In genomic region chr2:157428500-157429175, GRCh38 we compare ENCODE assay signal across 21 cellular contexts. TPM values are rescaled to one million over a fixed set of nuclear protein-coding genes. Genes with fewer than 3 reads are reported as not detected.
DNase-seq lines count a peak whose midpoint lies in the region; ATAC-seq, FAIRE-seq and TF ChIP-seq lines count a peak whose summit lies in the region.
"Had no signal": no experiment of that assay in that cellular context is flagged by ENCODE, and none has a peak within 500 bp of the region (broad histone marks: within the 10 kb centered on the region; RNA-seq: fewer than 3 reads in every experiment).

No MANE protein-coding gene starts in this region.

- H3K4me1 Mint-ChIP-seq in activated naive CD4-positive, alpha-beta T cell treated with anti-CD3 and anti-CD28 coated beads, Interleukin-2, amount 10 ng/mL, durations not matched to agents 7 days and 5 days = peaks cover 87% of the 10 kb centered on the region
- peaks cover 61% of the 10 kb centered on the region for H3K4me1 Mint-ChIP-seq in activated B cell treated with CpG ODN at 0.5 μM for 24 hours
- peaks cover 58% of the 10 kb centered on the region for H3K4me1 Mint-ChIP-seq in central memory CD8-positive, alpha-beta T cell
- H3K4me1 Mint-ChIP-seq in stimulated activated naive B cell treated with anti-CD40 and anti-IgM and Interleukin-4, amounts not matched to agents 10 μg/mL and 1 μg/mL and 100 μg/mL, for 72 hours = peaks cover 26 to 62% of the 10 kb centered on the region in 2 donors

- H3K4me3 ChIP-seq in small intestine (ENCODE audit: low read depth in 1 of 2, low read length in 2 of 2) = no peak overlapping the region
- H3K4me3 ChIP-seq: HAP-1 had no signal

- H3K9me3 ChIP-seq in small intestine (ENCODE audit: control insufficient read depth, low read depth) = no peaks in the 10 kb centered on the region
- H3K9me3 ChIP-seq: HAP-1 had no signal

- 87 to 95% (median 89%) methylated on average over 2 of the region's 2 CpGs for WGBS in small intestine, 3 donors

- DNase-seq in activated naive CD4-positive, alpha-beta T cell treated with anti-CD3 and anti-CD28 coated beads, Interleukin-2, amount 10 ng/mL, durations not matched to agents 7 days and 5 days = no peak
- no peak for DNase-seq in activated naive CD4-positive, alpha-beta T cell treated with anti-CD3 and anti-CD28 coated beads, Interleukin-2, amount 50 U/mL, for 16 hours
- no peak for DNase-seq in activated B cell treated with CpG ODN at 0.5 μM for 24 hours
- DNase-seq in central memory CD8-positive, alpha-beta T cell (ENCODE audit: low spot score in 2 of 2) = no peak
- no peak for DNase-seq in stimulated activated naive B cell treated with anti-CD40 and anti-IgM and Interleukin-4, amounts not matched to agents 10 μg/mL and 1 μg/mL and 100 μg/mL, for 72 hours
- no peak for DNase-seq in RKO (ENCODE audit: low spot score)
- no peak for DNase-seq in NCI-H69 (lab: John Stamatoyannopoulos, UW)
- DNase-seq in small intestine = no peak
- DNase-seq: KBM-7; NCI-H526 treated with DMSO at 0.1 percent for 48 hours; nephron progenitor cell; stimulated activated naive CD4-positive, alpha-beta T cell treated with Interleukin-2 at 50 U/mL for 16 hours; SW 1271; trophoblast cell had no signal

- intact Hi-C loops in activated B cell treated with CpG ODN at 0.5 μM for 24 hours (cut with micrococcal nuclease) = no loop called here

- H3K27me3 Mint-ChIP-seq in activated naive CD4-positive, alpha-beta T cell treated with anti-CD3 and anti-CD28 coated beads, Interleukin-2, amount 10 ng/mL, durations not matched to agents 7 days and 5 days = no peaks in the 10 kb centered on the region
- no peaks in the 10 kb centered on the region for H3K27me3 Mint-ChIP-seq in activated B cell treated with CpG ODN at 0.5 μM for 24 hours
- no peaks in the 10 kb centered on the region for H3K27me3 Mint-ChIP-seq in central memory CD8-positive, alpha-beta T cell
- H3K27me3 Mint-ChIP-seq in stimulated activated naive B cell treated with anti-CD40 and anti-IgM and Interleukin-4, amounts not matched to agents 10 μg/mL and 1 μg/mL and 100 μg/mL, for 72 hours = no peaks in the 10 kb centered on the region

- peaks cover 5% of the 10 kb centered on the region in 2 donors for H3K4me1 ChIP-seq in small intestine (ENCODE audit: control insufficient read depth in 2 of 2, insufficient read depth in 1 of 2, low read depth in 1 of 2, low read length in 1 of 2)

- H3K27ac Mint-ChIP-seq in activated naive CD4-positive, alpha-beta T cell treated with anti-CD3 and anti-CD28 coated beads, Interleukin-2, amount 10 ng/mL, durations not matched to agents 7 days and 5 days = peak overlapping the region; percentile 72
- peak overlapping the region; percentile 76 for H3K27ac Mint-ChIP-seq in activated B cell treated with CpG ODN at 0.5 μM for 24 hours
- H3K27ac Mint-ChIP-seq in central memory CD8-positive, alpha-beta T cell (ENCODE audit: low read depth) = peak overlapping the region; percentile 72
- H3K27ac Mint-ChIP-seq in stimulated activated naive B cell treated with anti-CD40 and anti-IgM and Interleukin-4, amounts not matched to agents 10 μg/mL and 1 μg/mL and 100 μg/mL, for 72 hours = peak overlapping the region; percentile 10
- H3K27ac Mint-ChIP-seq: brain, nephron progenitor cell had no signal

- peak overlapping the region; percentile 74 for H3K4me3 Mint-ChIP-seq in activated naive CD4-positive, alpha-beta T cell treated with anti-CD3 and anti-CD28 coated beads, Interleukin-2, amount 10 ng/mL, durations not matched to agents 7 days and 5 days
- no peak overlapping the region for H3K4me3 Mint-ChIP-seq in activated B cell treated with CpG ODN at 0.5 μM for 24 hours
- peak overlapping the region; percentile 14 for H3K4me3 Mint-ChIP-seq in central memory CD8-positive, alpha-beta T cell
- H3K4me3 Mint-ChIP-seq in stimulated activated naive B cell treated with anti-CD40 and anti-IgM and Interleukin-4, amounts not matched to agents 10 μg/mL and 1 μg/mL and 100 μg/mL, for 72 hours = no peak overlapping the region
- H3K4me3 Mint-ChIP-seq: brain, nephron progenitor cell had no signal

- no peak for FAIRE-seq in small intestine (lab: Jason Lieb, UNC)
- FAIRE-seq: colon, endometrium had no signal

- H3K36me3 Mint-ChIP-seq in activated naive CD4-positive, alpha-beta T cell treated with anti-CD3 and anti-CD28 coated beads, Interleukin-2, amount 10 ng/mL, durations not matched to agents 7 days and 5 days = peaks cover 92% of the 10 kb centered on the region
- H3K36me3 Mint-ChIP-seq in activated B cell treated with CpG ODN at 0.5 μM for 24 hours (ENCODE audit: low read depth) = peaks cover 92% of the 10 kb centered on the region
- peaks cover 92% of the 10 kb centered on the region for H3K36me3 Mint-ChIP-seq in central memory CD8-positive, alpha-beta T cell (ENCODE audit: insufficient read depth)
- H3K36me3 Mint-ChIP-seq in stimulated activated naive B cell treated with anti-CD40 and anti-IgM and Interleukin-4, amounts not matched to agents 10 μg/mL and 1 μg/mL and 100 μg/mL, for 72 hours = peaks cover 72 to 83% of the 10 kb centered on the region in 2 donors
- H3K36me3 Mint-ChIP-seq: brain had no signal

- CTCF ChIA-PET in activated naive CD4-positive, alpha-beta T cell treated with anti-CD3 and anti-CD28 coated beads, Interleukin-2, amount 10 ng/mL, durations not matched to agents 7 days and 5 days (lab: Charles Lee) = interaction anchor here (1.2 to 1.5 kb wide), 3 partner anchors 15 to 101 kb away, joined by 3 to 4 read pairs (median 3); partner anchors contain the start of gene CYTIP
- CTCF ChIA-PET in activated B cell treated with CpG ODN at 0.5 μM for 24 hours (lab: Charles Lee) = interaction anchor here (1.5 kb wide), 1 partner anchor 101 kb away, joined by 7 read pairs; no protein-coding TSS in a partner anchor

- no peak overlapping the region for H3K27ac ChIP-seq in small intestine (ENCODE audit: low read depth in 1 of 2, low read length in 1 of 2)

- H3K9me3 Mint-ChIP-seq in activated naive CD4-positive, alpha-beta T cell treated with anti-CD3 and anti-CD28 coated beads, Interleukin-2, amount 10 ng/mL, durations not matched to agents 7 days and 5 days = peaks cover 5% of the 10 kb centered on the region
- no peaks in the 10 kb centered on the region for H3K9me3 Mint-ChIP-seq in activated B cell treated with CpG ODN at 0.5 μM for 24 hours
- no peaks in the 10 kb centered on the region for H3K9me3 Mint-ChIP-seq in central memory CD8-positive, alpha-beta T cell
- H3K9me3 Mint-ChIP-seq in stimulated activated naive B cell treated with anti-CD40 and anti-IgM and Interleukin-4, amounts not matched to agents 10 μg/mL and 1 μg/mL and 100 μg/mL, for 72 hours = no peaks in the 10 kb centered on the region

- TF ChIP-seq CTCF in activated B cell treated with CpG ODN at 0.5 μM for 24 hours (IDR thresholded peaks at IDR 0.05) = no peak

- ATAC-seq in activated B cell treated with CpG ODN at 0.5 μM for 24 hours (ENCODE audit: low read depth) = no peak
- ATAC-seq in central memory CD8-positive, alpha-beta T cell (replicated peaks; ENCODE audit: extremely low read depth, poor library complexity, severe bottlenecking) = no peak
- ATAC-seq in stimulated activated naive B cell treated with anti-CD40 and anti-IgM and Interleukin-4, amounts not matched to agents 10 μg/mL and 1 μg/mL and 100 μg/mL, for 72 hours (replicated peaks) = peak in 1 of 2 donors; percentile 29
- ATAC-seq: Right ventricle myocardium inferior, sciatic nerve had no signal

- no peaks in the 10 kb centered on the region for H3K27me3 ChIP-seq in small intestine (ENCODE audit: control insufficient read depth in 2 of 2, insufficient read depth in 2 of 2, low read length in 2 of 2)

- POLR2A ChIA-PET in activated B cell treated with CpG ODN at 0.5 μM for 24 hours (lab: Charles Lee) = interaction anchor here (1.4 to 7.2 kb wide), 4 partner anchors 9 to 41 kb away, joined by 5 to 64 read pairs (median 8); partner anchors contain the start of gene CYTIP

- H3K36me3 ChIP-seq in small intestine (ENCODE audit: control insufficient read depth in 2 of 2, insufficient read depth in 2 of 2, low read length in 2 of 2) = peaks cover 0 to 15% of the 10 kb centered on the region in 2 donors
- H3K36me3 ChIP-seq: HAP-1 had no signal

RNA-seq across cellular contexts. Expression of gene CYTIP, which starts 15.3 kb away (rescaled TPM):
- total RNA-seq in activated B cell treated with CpG ODN at 0.5 μM for 24 hours = 129 and 130 TPM in 2 replicates
- polyA plus RNA-seq in small intestine = 10 to 100 TPM in 2 of 3 donors, 1 to 10 TPM in 1; 9.4 to 19.8 (median 15.7) TPM
- total RNA-seq: fibroblast of lung had no signal

Comparison
In these comparisons a context has a peak if more than half of its experiments do, and no peak if none do; other contexts are left out.
1. H3K27ac Mint-ChIP-seq: peak in every context shown above with its lines; median percentile 76 in activated B cell treated with CpG ODN at 0.5 μM for 24 hours; 72 in activated naive CD4-positive, alpha-beta T cell treated with anti-CD3 and anti-CD28 coated beads, Interleukin-2, amount 10 ng/mL, durations not matched to agents 7 days and 5 days; 72 in central memory CD8-positive, alpha-beta T cell; 10 in stimulated activated naive B cell treated with anti-CD40 and anti-IgM and Interleukin-4, amounts not matched to agents 10 μg/mL and 1 μg/mL and 100 μg/mL, for 72 hours.
2. H3K4me3 Mint-ChIP-seq: peak in activated naive CD4-positive, alpha-beta T cell treated with anti-CD3 and anti-CD28 coated beads, Interleukin-2, amount 10 ng/mL, durations not matched to agents 7 days and 5 days (single experiment) and central memory CD8-positive, alpha-beta T cell (single experiment); none in activated B cell treated with CpG ODN at 0.5 μM for 24 hours (single experiment) and stimulated activated naive B cell treated with anti-CD40 and anti-IgM and Interleukin-4, amounts not matched to agents 10 μg/mL and 1 μg/mL and 100 μg/mL, for 72 hours (0 of 2).